ENCODE assay signal across 1 cellular context in the genomic region with DNA sequence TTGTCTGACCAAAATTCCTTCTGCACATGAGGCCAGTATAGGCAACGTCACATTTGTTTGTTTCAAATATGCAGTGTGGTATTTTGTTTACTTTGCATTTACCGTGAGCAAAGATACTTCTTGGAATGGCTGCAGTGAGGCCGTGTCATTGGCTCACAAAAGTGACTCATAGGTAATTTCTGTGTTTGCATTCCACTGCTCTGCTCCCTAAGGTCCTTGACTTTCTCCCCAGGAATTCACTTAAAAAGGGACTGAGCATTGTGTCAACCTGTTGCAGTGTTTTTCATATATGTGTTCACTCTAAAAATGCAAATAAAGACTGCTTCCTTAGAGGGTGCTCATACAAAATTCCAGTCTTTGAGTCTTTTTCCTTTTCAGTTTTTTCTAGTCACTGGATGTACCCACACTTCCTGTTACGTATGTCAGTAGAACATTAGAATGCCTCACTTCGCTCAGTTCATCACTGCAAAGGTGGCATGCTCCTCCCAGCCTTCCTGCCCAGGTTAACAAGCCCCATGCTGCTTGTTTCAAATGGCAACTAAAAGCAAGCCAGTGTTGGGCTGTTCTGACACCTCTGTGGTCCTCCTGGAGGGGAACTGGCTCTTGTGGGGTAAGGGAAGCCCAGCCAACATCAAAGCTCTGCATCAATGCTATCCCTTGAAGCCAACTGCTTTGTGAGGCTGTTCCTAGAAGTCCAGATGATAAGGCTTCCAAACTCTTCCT.
TF ChIP-seq lines count a peak whose summit lies in the region.

No MANE protein-coding gene starts in this region.

TF ChIP-seq in GM23338, 12 proteins besides CTCF, POLR2A, EP300 and RAD21 (continued from another document):
- no peak for TF ChIP-seq ZNF331 (CRISPR knock-in tag; IDR thresholded peaks at IDR 0.05; ENCODE audit: low read depth)
- TF ChIP-seq, protein P1, sequence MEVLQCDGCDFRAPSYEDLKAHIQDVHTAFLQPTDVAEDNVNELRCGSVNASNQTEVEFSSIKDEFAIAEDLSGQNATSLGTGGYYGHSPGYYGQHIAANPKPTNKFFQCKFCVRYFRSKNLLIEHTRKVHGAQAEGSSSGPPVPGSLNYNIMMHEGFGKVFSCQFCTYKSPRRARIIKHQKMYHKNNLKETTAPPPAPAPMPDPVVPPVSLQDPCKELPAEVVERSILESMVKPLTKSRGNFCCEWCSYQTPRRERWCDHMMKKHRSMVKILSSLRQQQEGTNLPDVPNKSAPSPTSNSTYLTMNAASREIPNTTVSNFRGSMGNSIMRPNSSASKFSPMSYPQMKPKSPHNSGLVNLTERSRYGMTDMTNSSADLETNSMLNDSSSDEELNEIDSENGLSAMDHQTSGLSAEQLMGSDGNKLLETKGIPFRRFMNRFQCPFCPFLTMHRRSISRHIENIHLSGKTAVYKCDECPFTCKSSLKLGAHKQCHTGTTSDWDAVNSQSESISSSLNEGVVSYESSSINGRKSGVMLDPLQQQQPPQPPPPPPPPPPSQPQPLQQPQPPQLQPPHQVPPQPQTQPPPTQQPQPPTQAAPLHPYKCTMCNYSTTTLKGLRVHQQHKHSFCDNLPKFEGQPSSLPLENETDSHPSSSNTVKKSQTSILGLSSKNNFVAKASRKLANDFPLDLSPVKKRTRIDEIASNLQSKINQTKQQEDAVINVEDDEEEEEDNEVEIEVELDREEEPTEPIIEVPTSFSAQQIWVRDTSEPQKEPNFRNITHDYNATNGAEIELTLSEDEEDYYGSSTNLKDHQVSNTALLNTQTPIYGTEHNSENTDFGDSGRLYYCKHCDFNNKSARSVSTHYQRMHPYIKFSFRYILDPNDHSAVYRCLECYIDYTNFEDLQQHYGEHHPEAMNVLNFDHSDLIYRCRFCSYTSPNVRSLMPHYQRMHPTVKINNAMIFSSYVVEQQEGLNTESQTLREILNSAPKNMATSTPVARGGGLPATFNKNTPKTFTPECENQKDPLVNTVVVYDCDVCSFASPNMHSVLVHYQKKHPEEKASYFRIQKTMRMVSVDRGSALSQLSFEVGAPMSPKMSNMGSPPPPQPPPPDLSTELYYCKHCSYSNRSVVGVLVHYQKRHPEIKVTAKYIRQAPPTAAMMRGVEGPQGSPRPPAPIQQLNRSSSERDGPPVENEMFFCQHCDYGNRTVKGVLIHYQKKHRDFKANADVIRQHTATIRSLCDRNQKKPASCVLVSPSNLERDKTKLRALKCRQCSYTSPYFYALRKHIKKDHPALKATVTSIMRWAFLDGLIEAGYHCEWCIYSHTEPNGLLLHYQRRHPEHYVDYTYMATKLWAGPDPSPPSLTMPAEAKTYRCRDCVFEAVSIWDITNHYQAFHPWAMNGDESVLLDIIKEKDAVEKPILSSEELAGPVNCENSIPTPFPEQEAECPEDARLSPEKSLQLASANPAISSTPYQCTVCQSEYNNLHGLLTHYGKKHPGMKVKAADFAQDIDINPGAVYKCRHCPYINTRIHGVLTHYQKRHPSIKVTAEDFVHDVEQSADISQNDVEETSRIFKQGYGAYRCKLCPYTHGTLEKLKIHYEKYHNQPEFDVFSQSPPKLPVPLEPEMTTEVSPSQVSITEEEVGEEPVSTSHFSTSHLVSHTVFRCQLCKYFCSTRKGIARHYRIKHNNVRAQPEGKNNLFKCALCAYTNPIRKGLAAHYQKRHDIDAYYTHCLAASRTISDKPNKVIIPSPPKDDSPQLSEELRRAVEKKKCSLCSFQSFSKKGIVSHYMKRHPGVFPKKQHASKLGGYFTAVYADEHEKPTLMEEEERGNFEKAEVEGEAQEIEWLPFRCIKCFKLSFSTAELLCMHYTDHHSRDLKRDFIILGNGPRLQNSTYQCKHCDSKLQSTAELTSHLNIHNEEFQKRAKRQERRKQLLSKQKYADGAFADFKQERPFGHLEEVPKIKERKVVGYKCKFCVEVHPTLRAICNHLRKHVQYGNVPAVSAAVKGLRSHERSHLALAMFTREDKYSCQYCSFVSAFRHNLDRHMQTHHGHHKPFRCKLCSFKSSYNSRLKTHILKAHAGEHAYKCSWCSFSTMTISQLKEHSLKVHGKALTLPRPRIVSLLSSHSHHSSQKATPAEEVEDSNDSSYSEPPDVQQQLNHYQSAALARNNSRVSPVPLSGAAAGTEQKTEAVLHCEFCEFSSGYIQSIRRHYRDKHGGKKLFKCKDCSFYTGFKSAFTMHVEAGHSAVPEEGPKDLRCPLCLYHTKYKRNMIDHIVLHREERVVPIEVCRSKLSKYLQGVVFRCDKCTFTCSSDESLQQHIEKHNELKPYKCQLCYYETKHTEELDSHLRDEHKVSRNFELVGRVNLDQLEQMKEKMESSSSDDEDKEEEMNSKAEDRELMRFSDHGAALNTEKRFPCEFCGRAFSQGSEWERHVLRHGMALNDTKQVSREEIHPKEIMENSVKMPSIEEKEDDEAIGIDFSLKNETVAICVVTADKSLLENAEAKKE (CRISPR knock-in tag; IDR thresholded peaks at IDR 0.05), result no peak
- no peak for TF ChIP-seq JUNB (IDR thresholded peaks at IDR 0.05; ENCODE audit: unreplicated experiment)
- TF ChIP-seq EZH2 (IDR thresholded peaks at IDR 0.05; ENCODE audit: low read depth, unreplicated experiment), result no peak
- no peak for TF ChIP-seq ZNF114 (CRISPR knock-in tag; IDR thresholded peaks at IDR 0.05)
- no peak for TF ChIP-seq POLR2AphosphoS5 (IDR thresholded peaks at IDR 0.05; ENCODE audit: low read depth)
- no peak for TF ChIP-seq STAT1 (IDR thresholded peaks at IDR 0.05; ENCODE audit: unreplicated experiment)
- no peak for TF ChIP-seq NANOG (IDR thresholded peaks at IDR 0.05; ENCODE audit: borderline replicate concordance)
